ENCODE assay signal across 8 cellular contexts in the genomic region with DNA sequence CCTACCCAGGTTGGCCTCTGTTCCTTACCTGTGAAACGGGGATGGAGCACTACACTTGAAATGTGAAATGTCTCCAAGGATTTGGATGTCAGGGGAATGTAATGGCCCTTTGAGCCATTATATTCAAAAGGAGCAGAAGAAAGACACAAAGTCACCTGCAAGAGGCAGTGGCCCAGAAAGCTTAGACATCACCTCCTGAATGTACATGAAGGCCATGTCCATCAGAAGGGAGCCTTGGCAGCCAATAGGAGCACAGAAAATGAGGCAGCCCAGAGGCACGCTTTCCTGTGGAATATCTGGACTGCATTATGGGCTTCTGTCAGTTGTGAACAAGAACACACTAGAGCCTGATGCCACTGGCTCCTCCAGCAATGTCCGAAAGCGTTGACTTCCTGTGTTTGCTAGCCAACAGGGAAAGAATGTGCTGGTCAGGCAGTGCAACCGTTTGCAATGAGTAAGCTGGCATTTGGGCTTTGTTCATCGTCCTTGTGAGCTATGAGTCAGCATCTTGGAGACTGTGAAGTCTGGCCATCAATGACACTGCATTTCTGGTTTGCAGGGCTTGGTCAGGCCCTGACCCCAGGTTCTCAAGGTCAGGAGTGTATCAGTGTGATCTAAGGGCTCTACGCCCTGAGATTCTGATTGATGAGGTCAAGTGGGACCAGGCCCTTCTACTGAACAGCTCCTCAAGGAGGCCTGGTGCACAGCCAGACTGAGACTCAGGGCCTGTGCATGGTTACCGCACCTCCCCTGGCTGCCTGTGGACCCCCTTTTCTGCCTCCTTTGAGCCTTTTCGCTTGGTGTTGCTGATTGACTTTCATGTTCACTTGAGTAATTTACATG.
DNase-seq lines count a peak whose midpoint lies in the region; ATAC-seq and TF ChIP-seq lines count a peak whose summit lies in the region.

No MANE protein-coding gene starts in this region.

- H3K9ac ChIP-seq in endodermal cell (ENCODE audit: extremely low read depth, low read length, poor library complexity, severe bottlenecking) = no peak overlapping the region

- ATAC-seq in GM21367 (IDR thresholded peaks at IDR 0.05; ENCODE audit: unreplicated experiment) = no peak

- H3K36me3 Mint-ChIP-seq in endodermal cell (ENCODE audit: low read depth) = no peaks in the 10 kb centered on the region

- TF ChIP-seq CTCF in AG10803 (conservative IDR thresholded peaks at IDR 0.05; ENCODE audit: low read length) (no peak), NB4 (IDR thresholded peaks at IDR 0.05; ENCODE audit: low read depth, low read length) (no peak), endodermal cell (conservative IDR thresholded peaks at IDR 0.05) (no peak)

- DNase-seq in AG10803 (ENCODE audit: low read depth) = peak; percentile 100
- DNase-seq in NB4 (ENCODE audit: low read depth) = peak; percentile 93
- DNase-seq in endodermal cell = peak; percentile 58
- peak; percentile 97 for DNase-seq in myocyte (ENCODE audit: low read depth)
- no peak for DNase-seq in stimulated activated CD4-positive, alpha-beta T cell treated with anti-CD3 and anti-CD28 coated beads, Interleukin-2, amount 100 ng/mL, for 48 hours
- no peak for DNase-seq in DMS 273 treated with DMSO at 0.1 percent for 48 hours (lab: John Stamatoyannopoulos, UW)
- no peak for DNase-seq in NCI-H146 treated with DMSO at 0.1 percent for 48 hours (lab: John Stamatoyannopoulos, UW; ENCODE audit: unreplicated experiment)

- H3K27me3 Mint-ChIP-seq in endodermal cell (ENCODE audit: insufficient read depth) = no peaks in the 10 kb centered on the region

- H3K4me3 ChIP-seq in AG10803 (ENCODE audit: low read length) (no peak overlapping the region), NB4 (ENCODE audit: low read depth, low read length) (no peak overlapping the region), endodermal cell (ENCODE audit: low read length) (no peak overlapping the region)

- no peak for TF ChIP-seq POLR2A in NB4 (IDR thresholded peaks at IDR 0.05; ENCODE audit: extremely low read depth, insufficient read length)

- no peak overlapping the region for H3K4me3 Mint-ChIP-seq in endodermal cell

- H3K27ac Mint-ChIP-seq in endodermal cell = no peak overlapping the region

- peaks cover 5% of the 10 kb centered on the region for H3K9me3 ChIP-seq in endodermal cell (ENCODE audit: control insufficient read depth, low read length)

- H3K4me1 Mint-ChIP-seq in endodermal cell = peaks cover 20% of the 10 kb centered on the region

- no peaks in the 10 kb centered on the region for H3K9me3 Mint-ChIP-seq in endodermal cell

- H3K27me3 ChIP-seq in endodermal cell (ENCODE audit: control insufficient read depth, insufficient read depth, low read length, poor library complexity, severe bottlenecking) = no peaks in the 10 kb centered on the region

- H3K36me3 ChIP-seq in endodermal cell (ENCODE audit: control insufficient read depth, insufficient read depth, low read length) = no peaks in the 10 kb centered on the region

- no peak overlapping the region for H3K27ac ChIP-seq in endodermal cell (ENCODE audit: low read depth, low read length)

- WGBS in endodermal cell (ENCODE audit: insufficient coverage in 1 of 2, insufficient read length in 1 of 2), 2 experiments = 77 to 88% methylated on average over 7 to 9 of the region's 9 CpGs

- H3K4me1 ChIP-seq in endodermal cell (ENCODE audit: control insufficient read depth, insufficient read depth, low read length) = no peaks in the 10 kb centered on the region

Comparison
In these comparisons a context has a peak if more than half of its experiments do, and no peak if none do; other contexts are left out.
1. DNase-seq: peak in AG10803 (single experiment), NB4 (single experiment), endodermal cell (single experiment) and myocyte (single experiment); none in stimulated activated CD4-positive, alpha-beta T cell treated with anti-CD3 and anti-CD28 coated beads, Interleukin-2, amount 100 ng/mL, for 48 hours (0 of 2), DMS 273 treated with DMSO at 0.1 percent for 48 hours (single experiment) and NCI-H146 treated with DMSO at 0.1 percent for 48 hours (single experiment).